Comparison of ENCODE assay signal across 8 cellular contexts in the genomic region with DNA sequence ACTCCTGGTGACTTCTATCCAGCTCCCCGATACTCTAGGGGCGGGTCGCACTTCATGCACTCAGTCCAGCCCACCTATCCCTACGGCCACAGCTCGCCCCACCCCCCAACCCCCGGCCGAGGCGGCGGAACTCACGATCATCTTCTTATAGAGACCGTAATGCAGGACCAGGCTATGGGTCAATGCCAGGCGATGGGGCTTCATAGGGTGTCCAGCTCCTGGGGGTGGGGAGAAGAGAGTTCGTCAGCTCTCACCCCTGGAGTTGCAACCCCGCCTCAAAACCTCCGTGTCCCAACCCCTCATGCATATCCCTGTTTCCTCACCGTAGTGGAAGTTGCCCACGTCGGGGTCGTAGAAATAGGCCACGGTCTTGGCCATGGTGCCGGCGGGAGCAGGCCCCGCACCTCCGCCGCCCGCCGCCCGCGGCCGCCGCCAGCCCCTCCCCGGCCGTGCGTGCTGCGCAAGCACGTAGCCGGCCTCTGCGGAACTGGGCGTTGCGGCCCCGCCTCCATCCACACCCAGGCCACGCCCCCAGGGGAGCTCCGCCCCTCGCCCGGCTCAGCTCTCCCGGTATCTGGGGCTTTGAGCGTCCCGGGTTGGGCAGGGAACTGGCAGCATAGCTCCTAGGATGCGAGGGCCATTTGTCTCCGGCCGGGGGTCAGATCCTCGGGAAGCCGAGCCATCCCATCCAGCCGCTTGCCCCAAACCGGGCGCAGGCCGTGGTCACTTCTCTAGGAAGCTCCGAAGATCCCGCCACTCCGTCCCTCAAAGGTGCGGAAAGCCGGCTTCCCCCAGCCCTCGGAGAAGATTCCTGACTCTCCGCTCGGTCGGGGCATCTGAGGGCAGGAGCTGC. TPM values are rescaled to one million over a fixed set of nuclear protein-coding genes. Genes with fewer than 3 reads are reported as not detected.
DNase-seq lines count a peak whose midpoint lies in the region; ATAC-seq and TF ChIP-seq lines count a peak whose summit lies in the region.

A gene (minus strand): TSS at position 437 of the 853 bp plus-strand sequence. CDS start 59 bp downstream, at position 378.
A gene with protein sequence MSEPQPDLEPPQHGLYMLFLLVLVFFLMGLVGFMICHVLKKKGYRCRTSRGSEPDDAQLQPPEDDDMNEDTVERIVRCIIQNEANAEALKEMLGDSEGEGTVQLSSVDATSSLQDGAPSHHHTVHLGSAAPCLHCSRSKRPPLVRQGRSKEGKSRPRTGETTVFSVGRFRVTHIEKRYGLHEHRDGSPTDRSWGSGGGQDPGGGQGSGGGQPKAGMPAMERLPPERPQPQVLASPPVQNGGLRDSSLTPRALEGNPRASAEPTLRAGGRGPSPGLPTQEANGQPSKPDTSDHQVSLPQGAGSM (plus strand): TSS at position 585 of the 853 bp plus-strand sequence. CDS start 1,229 bp downstream, outside the sequence.

- peaks cover 45% of the 10 kb centered on the region for H3K4me1 Mint-ChIP-seq in HFFc6 (ENCODE audit: low read depth)
- H3K4me1 Mint-ChIP-seq in activated naive CD8-positive, alpha-beta T cell treated with anti-CD3 and anti-CD28 coated beads, Interleukin-2, amount 10 ng/mL, durations not matched to agents 7 days and 5 days = peaks cover 46% of the 10 kb centered on the region
- peaks cover 15% of the 10 kb centered on the region for H3K4me1 Mint-ChIP-seq in type B pancreatic cell (ENCODE audit: unreplicated experiment)

- H3K27ac Mint-ChIP-seq in HFFc6 (peak within 1 kb of the TSS; percentile 79), type B pancreatic cell (peak within 1 kb of the TSS; percentile 93)
- peak within 1 kb of the TSS; percentile 93 for H3K27ac Mint-ChIP-seq in activated naive CD8-positive, alpha-beta T cell treated with anti-CD3 and anti-CD28 coated beads, Interleukin-2, amount 10 ng/mL, durations not matched to agents 7 days and 5 days

- intact Hi-C loops in cardiac septum (cut with DNase I) = no loop called here

- H3K9me3 Mint-ChIP-seq in HFFc6 = no peaks in the 10 kb centered on the region
- no peaks in the 10 kb centered on the region for H3K9me3 Mint-ChIP-seq in activated naive CD8-positive, alpha-beta T cell treated with anti-CD3 and anti-CD28 coated beads, Interleukin-2, amount 10 ng/mL, durations not matched to agents 7 days and 5 days
- H3K9me3 Mint-ChIP-seq in type B pancreatic cell = no peaks in the 10 kb centered on the region

- DNase-seq in GM10266 (ENCODE audit: extremely low spot score) (peak; percentile 97), HFFc6 (peak; percentile 85), NCI-H1048 (lab: John Stamatoyannopoulos, UW) (peak; percentile 58), SW 1271 (lab: John Stamatoyannopoulos, UW) (peak; percentile 58 to 88), cardiac septum (ENCODE audit: low spot score) (peak; percentile 98), pons (ENCODE audit: low spot score) (peak; percentile 87), type B pancreatic cell (ENCODE audit: extremely low spot score, unreplicated experiment) (peak; percentile 98)
- DNase-seq in activated naive CD8-positive, alpha-beta T cell treated with anti-CD3 and anti-CD28 coated beads, Interleukin-2, amount 10 ng/mL, durations not matched to agents 7 days and 5 days = peak; percentile 99

- peak; percentile 69 for ATAC-seq in activated naive CD8-positive, alpha-beta T cell treated with anti-CD3 and anti-CD28 coated beads, Interleukin-2, amount 10 ng/mL, durations not matched to agents 7 days and 5 days (ENCODE audit: low read depth)

- H3K36me3 Mint-ChIP-seq in HFFc6 (ENCODE audit: low read depth) (peaks cover 21% of the 10 kb centered on the region), type B pancreatic cell (peaks cover 5% of the 10 kb centered on the region)
- peaks cover 12% of the 10 kb centered on the region for H3K36me3 Mint-ChIP-seq in activated naive CD8-positive, alpha-beta T cell treated with anti-CD3 and anti-CD28 coated beads, Interleukin-2, amount 10 ng/mL, durations not matched to agents 7 days and 5 days

- H3K27me3 Mint-ChIP-seq in HFFc6 (ENCODE audit: insufficient read depth) = no peaks in the 10 kb centered on the region
- H3K27me3 Mint-ChIP-seq in activated naive CD8-positive, alpha-beta T cell treated with anti-CD3 and anti-CD28 coated beads, Interleukin-2, amount 10 ng/mL, durations not matched to agents 7 days and 5 days = no peaks in the 10 kb centered on the region
- peaks cover 5% of the 10 kb centered on the region for H3K27me3 Mint-ChIP-seq in type B pancreatic cell

- H3K4me3 Mint-ChIP-seq in HFFc6 = peak within 1 kb of the TSS; percentile 98
- peak within 1 kb of the TSS; percentile 94 for H3K4me3 Mint-ChIP-seq in activated naive CD8-positive, alpha-beta T cell treated with anti-CD3 and anti-CD28 coated beads, Interleukin-2, amount 10 ng/mL, durations not matched to agents 7 days and 5 days
- peak within 1 kb of the TSS; percentile 96 for H3K4me3 Mint-ChIP-seq in type B pancreatic cell

- POLR2A ChIA-PET in activated naive CD8-positive, alpha-beta T cell treated with anti-CD3 and anti-CD28 coated beads, Interleukin-2, amount 10 ng/mL, durations not matched to agents 7 days and 5 days (lab: Charles Lee) = interaction anchor here (0.6 to 9.6 kb wide), 24 partner anchors 9 to 473 kb away, joined by 3 to 107 read pairs (median 5); a partner anchor contains a TSS

- no peak for TF ChIP-seq CTCF in GM10266 (IDR thresholded peaks at IDR 0.05; ENCODE audit: control insufficient read depth, insufficient read depth, low read depth, missing control alignments)
- no peak for TF ChIP-seq CTCF in HFFc6 (IDR thresholded peaks at IDR 0.05)
- TF ChIP-seq CTCF in type B pancreatic cell (conservative IDR thresholded peaks at IDR 0.05) = no peak

RNA-seq across cellular contexts. Expression of the first gene that starts in this region (rescaled TPM):
- total RNA-seq in HFFc6 (2021; fragmentation: NEBNext Ultra II Directional; extraction: Animal tissue kit (Norgen Biotek cat#: 25700)) = 10 to 100 TPM; 52.1 to 63.7 (median 55.1) TPM
- total RNA-seq in activated naive CD8-positive, alpha-beta T cell treated with anti-CD3 and anti-CD28 coated beads, Interleukin-2, amount 10 ng/mL, durations not matched to agents 7 days and 5 days = 10 to 100 TPM; 85.8 to 89.6 TPM
- total RNA-seq in cardiac septum (34.1 TPM), type B pancreatic cell (ENCODE audit: low replicate concordance) (65.8 and 87.8 TPM in 2 replicates)

RNA-seq across cellular contexts. Expression of the second gene that starts in this region (rescaled TPM):
- 1 to 10 TPM; 2.2 to 4.4 (median 3.0) TPM for total RNA-seq in HFFc6 (2021; fragmentation: NEBNext Ultra II Directional; extraction: Animal tissue kit (Norgen Biotek cat#: 25700))
- 10 to 100 TPM; 31.4 to 31.6 TPM for total RNA-seq in activated naive CD8-positive, alpha-beta T cell treated with anti-CD3 and anti-CD28 coated beads, Interleukin-2, amount 10 ng/mL, durations not matched to agents 7 days and 5 days
- 0.70 TPM for total RNA-seq in cardiac septum
- 6.9 and 8.1 TPM in 2 replicates for total RNA-seq in type B pancreatic cell (ENCODE audit: low replicate concordance)

Comparison
In these comparisons a context has a peak if more than half of its experiments do, and no peak if none do; other contexts are left out.
1. Peak in every context shown above with its lines: DNase-seq and ATAC-seq.